ENCODE assay signal across 32 cellular contexts in the genomic region with DNA sequence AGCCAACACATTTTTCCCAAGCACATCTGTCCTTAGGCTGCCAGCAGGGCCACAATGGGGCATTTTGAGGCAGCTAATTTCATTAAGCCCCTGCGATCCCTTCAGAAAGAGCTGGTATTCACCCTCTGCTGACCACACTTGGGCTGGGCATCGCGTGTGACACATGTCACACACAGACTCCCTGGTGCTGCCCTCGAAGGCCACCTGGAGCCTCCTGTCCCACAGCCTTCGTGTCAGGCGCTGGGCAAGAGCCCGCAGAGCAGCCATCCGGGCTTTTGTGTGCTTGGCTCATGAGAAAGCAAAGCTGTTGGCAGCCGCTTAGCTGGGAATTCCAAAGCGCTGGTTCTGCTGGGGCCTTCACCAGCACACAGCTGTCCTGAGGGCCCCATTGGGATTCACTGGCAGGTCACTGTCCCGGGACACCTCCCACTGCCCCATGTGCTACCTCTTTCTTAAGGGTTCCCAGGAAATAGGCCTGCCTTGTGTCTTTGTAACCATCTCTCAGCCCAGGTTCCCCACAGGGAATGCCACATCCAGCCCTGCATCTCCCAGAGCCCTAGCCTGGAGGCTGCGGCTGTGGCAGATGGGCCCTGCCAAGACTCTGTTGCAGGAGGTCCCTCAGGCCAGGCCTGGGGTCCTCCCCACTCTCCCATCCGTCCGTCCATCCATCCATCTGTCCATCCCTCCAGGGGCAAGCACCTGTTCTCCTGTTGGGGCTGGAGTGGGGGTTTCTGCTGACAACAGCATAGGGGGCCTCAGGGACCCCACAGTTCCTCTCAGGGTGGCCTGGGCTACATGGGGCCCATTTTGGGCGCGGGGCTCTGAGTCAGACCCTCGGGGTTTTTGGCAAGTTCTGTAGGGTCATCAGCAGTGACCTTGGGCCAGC. TPM values are rescaled to one million over a fixed set of nuclear protein-coding genes. Genes with fewer than 3 reads are reported as not detected.
DNase-seq lines count a peak whose midpoint lies in the region; ATAC-seq and TF ChIP-seq lines count a peak whose summit lies in the region.
"Had no signal": no experiment of that assay in that cellular context is flagged by ENCODE, and none has a peak within 500 bp of the region (broad histone marks: within the 10 kb centered on the region; RNA-seq: fewer than 3 reads in every experiment).

No MANE protein-coding gene starts in this region.

- peak overlapping the region; percentile 47 for H3K23ac ChIP-seq in neuronal stem cell (ENCODE audit: low read depth, low read length, poor library complexity)
- no peak overlapping the region for H3K23ac ChIP-seq in trophoblast cell (ENCODE audit: low read length)

- H3K14ac ChIP-seq in neuronal stem cell (ENCODE audit: low read length), result no peak overlapping the region
- H3K14ac ChIP-seq in trophoblast cell (ENCODE audit: low read length), result no peak overlapping the region

- H3K9me3 ChIP-seq in endodermal cell (ENCODE audit: control insufficient read depth, low read length) (no peaks in the 10 kb centered on the region), neuronal stem cell (replicated peaks in 1 of 2; ENCODE audit: control insufficient read depth in 2 of 2, insufficient read depth in 1 of 2, low read depth in 1 of 2, low read length in 2 of 2) (no peaks in the 10 kb centered on the region), HAP-1 (no peaks in the 10 kb centered on the region), trophoblast cell (ENCODE audit: insufficient read depth, low read depth, low read length) (peaks cover 5% of the 10 kb centered on the region)
- H3K9me3 ChIP-seq: A549 had no signal

- H3K4ac ChIP-seq in neuronal stem cell (ENCODE audit: low read length), result no peak overlapping the region
- no peak overlapping the region for H3K4ac ChIP-seq in trophoblast cell (ENCODE audit: low read depth, low read length)

- H3K18ac ChIP-seq in neuronal stem cell (ENCODE audit: low read length) (no peak overlapping the region), trophoblast cell (ENCODE audit: low read length) (no peak overlapping the region)

- H4K91ac ChIP-seq in neuronal stem cell (ENCODE audit: low read depth, low read length, poor library complexity) (no peak overlapping the region), trophoblast cell (ENCODE audit: low read depth, low read length) (no peak overlapping the region)

- H3K27me3 Mint-ChIP-seq in endodermal cell (ENCODE audit: insufficient read depth), result peaks cover 23% of the 10 kb centered on the region
- H3K27me3 Mint-ChIP-seq: activated T-helper 17 cell treated with anti-CD3 and anti-CD28 coated beads, Interleukin-2, amount 50 U/mL, for 72 hours had no signal

- H2BK5ac ChIP-seq in neuronal stem cell (ENCODE audit: low read length) (no peak overlapping the region), trophoblast cell (ENCODE audit: low read depth, low read length, poor library complexity) (no peak overlapping the region)

- peak; percentile 48 for DNase-seq in activated effector memory CD4-positive, alpha-beta T cell treated with anti-CD3 and anti-CD28 coated beads, Interleukin-2, amount 50 U/mL, for 16 hours
- DNase-seq in activated effector memory CD4-positive, alpha-beta T cell treated with Interleukin-2 at 50 U/mL for 16 hours, result no peak
- DNase-seq in endodermal cell (peak; percentile 32), neuronal stem cell (ENCODE audit: low spot score) (no peak), HAP-1 (ENCODE audit: low spot score in 2 of 2) (no peak), trophoblast cell (no peak)
- DNase-seq in stimulated activated CD4-positive, alpha-beta T cell treated with anti-CD3 and anti-CD28 coated beads, Interleukin-15, amount 100 ng/mL, for 24 hours, result no peak
- DNase-seq: activated CD4-positive, alpha-beta T cell treated with anti-CD3 and anti-CD28 coated beads, Interleukin-2, amount 50 U/mL, for 48 hours; activated CD8-positive, alpha-beta memory T cell treated with anti-CD3 and anti-CD28 coated beads, Interleukin-2, amount 50 U/mL, for 4 hours; AML-193; Calu3; CD4-positive, CD25-positive, alpha-beta regulatory T cell; effector memory CD4-positive, alpha-beta T cell; GOT3; KG1; MM.1S; NCI-H2029 treated with DMSO at 0.1 percent for 48 hours; NCI-H526; NK-92 treated with Interleukin-12 subunit alpha and Interleukin-12 subunit beta, amount 100 ng/mL, for 24 hours; PC-3; stimulated activated CD4-positive, alpha-beta T cell treated with anti-CD3 and anti-CD28 coated beads, Interleukin-12 subunit alpha, Interleukin-12 subunit beta, amount 100 ng/mL, for 4 hours; stimulated activated CD4-positive, alpha-beta T cell treated with anti-CD3 and anti-CD28 coated beads, Interleukin-4, amount 100 ng/mL, for 24 hours; T-helper 2 cell had no signal

- H3K79me1 ChIP-seq in neuronal stem cell (ENCODE audit: low read depth, low read length), result no peaks in the 10 kb centered on the region
- H3K79me1 ChIP-seq in trophoblast cell (ENCODE audit: low read length), result no peaks in the 10 kb centered on the region

- no peak overlapping the region for H4K8ac ChIP-seq in neuronal stem cell (ENCODE audit: low read depth, low read length)
- H4K8ac ChIP-seq in trophoblast cell (ENCODE audit: low read depth, low read length), result no peak overlapping the region

- H3K79me2 ChIP-seq in trophoblast cell (ENCODE audit: control insufficient read depth, insufficient read depth, low read length, poor library complexity), result no peaks in the 10 kb centered on the region

- no peak for ATAC-seq in GM21390 (IDR thresholded peaks at IDR 0.05; ENCODE audit: unreplicated experiment)
- ATAC-seq: A549; activated CD4-positive, CD25-positive, alpha-beta regulatory T cell treated with anti-CD3 and anti-CD28 coated beads, Interleukin-2, amount 50 U/mL, for 24 hours; activated naive CD4-positive, alpha-beta T cell treated with anti-CD3 and anti-CD28 coated beads, Interleukin-2, amount 50 U/mL, for 72 hours; activated T-helper 17 cell treated with anti-CD3 and anti-CD28 coated beads, Interleukin-2, amount 50 U/mL, for 72 hours; PC-3; sciatic nerve; SK-N-SH treated with all-trans-retinoic acid at 6 μM for 48 hours had no signal

- H3K27ac ChIP-seq in endodermal cell (ENCODE audit: low read depth, low read length) (no peak overlapping the region), neuronal stem cell (replicated peaks; ENCODE audit: low read length) (no peak overlapping the region), trophoblast cell (ENCODE audit: low read depth, low read length) (no peak overlapping the region)
- H3K27ac ChIP-seq: A549, tibial artery had no signal

- H3K4me3 ChIP-seq in endodermal cell (ENCODE audit: low read length) (no peak overlapping the region), neuronal stem cell (ENCODE audit: low read length in 2 of 2) (no peak overlapping the region), HAP-1 (no peak overlapping the region), trophoblast cell (ENCODE audit: low read depth, low read length) (no peak overlapping the region)
- H3K4me3 ChIP-seq: A549, tibial artery had no signal

- H3K4me1 ChIP-seq in endodermal cell (ENCODE audit: control insufficient read depth, insufficient read depth, low read length) (no peaks in the 10 kb centered on the region), neuronal stem cell (ENCODE audit: control insufficient read depth in 2 of 2, insufficient read depth in 1 of 2, low read depth in 1 of 2, low read length in 2 of 2) (peaks cover 7 to 9% of the 10 kb centered on the region in 2 donors), HAP-1 (no peaks in the 10 kb centered on the region), trophoblast cell (ENCODE audit: control insufficient read depth in 1 of 2, insufficient read depth in 2 of 2, low read length in 2 of 2) (peaks cover 7 to 9% of the 10 kb centered on the region in 2 experiments)
- H3K4me1 ChIP-seq: A549 had no signal

- no peak overlapping the region for H3K27ac Mint-ChIP-seq in endodermal cell
- H3K27ac Mint-ChIP-seq: activated naive CD4-positive, alpha-beta T cell treated with anti-CD3 and anti-CD28 coated beads, Interleukin-2, amount 50 U/mL, for 72 hours; activated T-helper 17 cell treated with anti-CD3 and anti-CD28 coated beads, Interleukin-2, amount 50 U/mL, for 72 hours; memory B cell had no signal

- H2AFZ ChIP-seq in neuronal stem cell (ENCODE audit: low read length), result no peak overlapping the region
- H2AFZ ChIP-seq in trophoblast cell (ENCODE audit: insufficient read depth, low read length, poor library complexity), result no peak overlapping the region

- 93 to 94% methylated on average over 13 to 17 of the region's 17 CpGs for WGBS in endodermal cell (ENCODE audit: insufficient coverage in 1 of 2, insufficient read length in 1 of 2), 2 experiments
- WGBS in neuronal stem cell (ENCODE audit: extremely low coverage in 2 of 2, insufficient read length in 2 of 2, insufficient replicate concordance in 1 of 2), 2 donors, result no CpG with 5 or more reads among the region's 17 CpGs
- WGBS in trophoblast cell (ENCODE audit: extremely low coverage, insufficient coverage, insufficient read length), result no CpG with 5 or more reads among the region's 17 CpGs

- H3K36me3 ChIP-seq in endodermal cell (ENCODE audit: control insufficient read depth, insufficient read depth, low read length), result peaks cover 16% of the 10 kb centered on the region
- H3K36me3 ChIP-seq in neuronal stem cell (replicated peaks in 1 of 2; ENCODE audit: control insufficient read depth in 2 of 2, insufficient read depth in 2 of 2, low read length in 2 of 2), result peaks cover 12 to 59% of the 10 kb centered on the region in 2 donors
- H3K36me3 ChIP-seq in HAP-1 (replicated peaks), result peaks cover 50% of the 10 kb centered on the region
- H3K36me3 ChIP-seq in trophoblast cell (ENCODE audit: control insufficient read depth in 1 of 2, insufficient read depth in 2 of 2, low read length in 2 of 2), result peaks cover 36 to 40% of the 10 kb centered on the region in 2 experiments
- H3K36me3 ChIP-seq: tibial artery had no signal

- no peak overlapping the region for H2BK15ac ChIP-seq in neuronal stem cell (ENCODE audit: low read length)

- H2AK5ac ChIP-seq in neuronal stem cell (ENCODE audit: low read depth, low read length), result no peak overlapping the region
- H2AK5ac ChIP-seq in trophoblast cell (ENCODE audit: low read length), result no peak overlapping the region

- H2BK12ac ChIP-seq in neuronal stem cell (ENCODE audit: low read length), result no peak overlapping the region
- no peak overlapping the region for H2BK12ac ChIP-seq in trophoblast cell (ENCODE audit: low read length)

- TF ChIP-seq CTCF in endodermal cell (conservative IDR thresholded peaks at IDR 0.05), result no peak

- H2BK120ac ChIP-seq in neuronal stem cell (ENCODE audit: low read depth, low read length), result no peak overlapping the region
- H2BK120ac ChIP-seq in trophoblast cell (ENCODE audit: insufficient read depth, low read length, poor library complexity), result no peak overlapping the region

- H3K36me3 Mint-ChIP-seq in endodermal cell (ENCODE audit: low read depth), result peaks cover 14% of the 10 kb centered on the region
- H3K36me3 Mint-ChIP-seq: memory B cell had no signal

- H3K4me1 Mint-ChIP-seq in endodermal cell, result peaks cover 2% of the 10 kb centered on the region
- H3K4me1 Mint-ChIP-seq: activated T-helper 17 cell treated with anti-CD3 and anti-CD28 coated beads, Interleukin-2, amount 50 U/mL, for 72 hours; memory B cell had no signal

- in situ Hi-C loops in HAP-1 (cut with MboI; ENCODE audit: low sequenced_read_pairs), result loop anchor here (25.0 kb wide), 1 partner anchor 107 kb away; no protein-coding TSS in a partner anchor

- H3K9ac ChIP-seq in endodermal cell (ENCODE audit: extremely low read depth, low read length, poor library complexity, severe bottlenecking) (no peak overlapping the region), neuronal stem cell (ENCODE audit: low read depth, low read length, poor library complexity) (no peak overlapping the region), trophoblast cell (ENCODE audit: low read length) (no peak overlapping the region)

- H4K12ac ChIP-seq in trophoblast cell (ENCODE audit: low read depth, low read length), result no peak overlapping the region

- H3K4me2 ChIP-seq in neuronal stem cell (ENCODE audit: insufficient read depth, low read length, poor library complexity, severe bottlenecking), result no peak overlapping the region
- no peak overlapping the region for H3K4me2 ChIP-seq in trophoblast cell (ENCODE audit: low read length)
- H3K4me2 ChIP-seq: A549 had no signal

- H3K27me3 ChIP-seq in endodermal cell (ENCODE audit: control insufficient read depth, insufficient read depth, low read length, poor library complexity, severe bottlenecking), result peaks cover 32% of the 10 kb centered on the region
- peaks cover 3 to 22% (median 14%) of the 10 kb centered on the region in 3 experiments for H3K27me3 ChIP-seq in neuronal stem cell (ENCODE audit: control insufficient read depth in 3 of 3, insufficient read depth in 3 of 3, low read depth in 1 of 3, low read length in 3 of 3)
- no peaks in the 10 kb centered on the region for H3K27me3 ChIP-seq in HAP-1 (ENCODE audit: low read depth)
- peaks cover 19% of the 10 kb centered on the region for H3K27me3 ChIP-seq in trophoblast cell (ENCODE audit: insufficient read depth, low read length)

- H3K9me3 Mint-ChIP-seq in endodermal cell, result no peaks in the 10 kb centered on the region
- H3K9me3 Mint-ChIP-seq: activated naive CD4-positive, alpha-beta T cell treated with anti-CD3 and anti-CD28 coated beads, Interleukin-2, amount 50 U/mL, for 72 hours; activated T-helper 17 cell treated with anti-CD3 and anti-CD28 coated beads, Interleukin-2, amount 50 U/mL, for 72 hours; memory B cell had no signal

- no peak overlapping the region for H3K4me3 Mint-ChIP-seq in endodermal cell
- H3K4me3 Mint-ChIP-seq: activated T-helper 17 cell treated with anti-CD3 and anti-CD28 coated beads, Interleukin-2, amount 50 U/mL, for 72 hours; memory B cell had no signal

RNA-seq across cellular contexts. Expression of gene CLDN5, which starts 4.9 kb away (rescaled TPM):
- under 1 TPM; 0.20 to 0.66 TPM for total RNA-seq in endodermal cell
- 21.6 TPM for polyA plus RNA-seq in endodermal cell (2013, experiment 1 of 2)
- polyA plus RNA-seq in endodermal cell (2013, experiment 2 of 2), result 20.6 TPM
- 2.0 TPM for polyA plus RNA-seq in neuronal stem cell (2013, experiment 1 of 2)
- polyA plus RNA-seq in neuronal stem cell (2013, experiment 2 of 2), result 2.1 TPM
- polyA plus RNA-seq in trophoblast cell (2013), result not detected in 2 replicates
- total RNA-seq: activated naive CD4-positive, alpha-beta T cell treated with anti-CD3 and anti-CD28 coated beads, Interleukin-2, amount 50 U/mL, for 72 hours; Calu3 had no signal
- polyA plus RNA-seq: A549 had no signal

RNA-seq across cellular contexts. Expression of gene CDC45, which starts 39.6 kb away (rescaled TPM):
- total RNA-seq in endodermal cell, result 10 to 100 TPM; 30.3 to 31.2 TPM
- polyA plus RNA-seq in endodermal cell (2013, experiment 1 of 2), result 32.6 TPM
- 26.2 TPM for polyA plus RNA-seq in endodermal cell (2013, experiment 2 of 2)
- polyA plus RNA-seq in neuronal stem cell (2013, experiment 1 of 2), result 17.8 TPM
- polyA plus RNA-seq in neuronal stem cell (2013, experiment 2 of 2), result 18.0 TPM
- 13.0 and 13.1 TPM in 2 replicates for polyA plus RNA-seq in trophoblast cell (2013)
- total RNA-seq: sciatic nerve had no signal

RNA-seq across cellular contexts. Expression of gene UFD1, which starts 40.3 kb away (rescaled TPM):
- total RNA-seq in endodermal cell, result 10 to 100 TPM; 67.7 to 69.2 TPM
- 50.1 TPM for polyA plus RNA-seq in endodermal cell (2013, experiment 1 of 2)
- 54.0 TPM for polyA plus RNA-seq in endodermal cell (2013, experiment 2 of 2)
- 62.6 TPM for polyA plus RNA-seq in neuronal stem cell (2013, experiment 1 of 2)
- 57.2 TPM for polyA plus RNA-seq in neuronal stem cell (2013, experiment 2 of 2)
- 132 TPM in 2 replicates for polyA plus RNA-seq in trophoblast cell (2013)

Comparison
In these comparisons a context has a peak if more than half of its experiments do, and no peak if none do; other contexts are left out.
1. DNase-seq: peak in activated effector memory CD4-positive, alpha-beta T cell treated with anti-CD3 and anti-CD28 coated beads, Interleukin-2, amount 50 U/mL, for 16 hours (single experiment) and endodermal cell (single experiment); none in activated effector memory CD4-positive, alpha-beta T cell treated with Interleukin-2 at 50 U/mL for 16 hours (single experiment), neuronal stem cell (single experiment), HAP-1 (0 of 2), stimulated activated CD4-positive, alpha-beta T cell treated with anti-CD3 and anti-CD28 coated beads, Interleukin-15, amount 100 ng/mL, for 24 hours (single experiment) and trophoblast cell (0 of 2).